Comparison of ENCODE assay signal across 13 cellular contexts in genomic region chr12:95836630-95837239, GRCh38. TPM values are rescaled to one million over a fixed set of nuclear protein-coding genes. Genes with fewer than 3 reads are reported as not detected.
DNase-seq lines count a peak whose midpoint lies in the region; ATAC-seq, FAIRE-seq and TF ChIP-seq lines count a peak whose summit lies in the region.
"Had no signal": no experiment of that assay in that cellular context is flagged by ENCODE, and none has a peak within 500 bp of the region (broad histone marks: within the 10 kb centered on the region; RNA-seq: fewer than 3 reads in every experiment).

No MANE protein-coding gene starts in this region.

- no peaks in the 10 kb centered on the region for H3K79me2 ChIP-seq in SK-N-SH (ENCODE audit: insufficient read depth)

- H3K9me2 ChIP-seq in SK-N-SH = no peaks in the 10 kb centered on the region

- no peak for TF ChIP-seq EP300 in SK-N-SH (IDR thresholded peaks at IDR 0.05; ENCODE audit: borderline replicate concordance in 1 of 2, low read depth in 1 of 2, low read length in 1 of 2)

- H3K9ac ChIP-seq in SK-N-SH = no peak overlapping the region
- H3K9ac ChIP-seq: BLaER1 treated with 17β-estradiol and CSF1 and Interleukin-3, amounts not matched to agents 10 nM and 100 nM had no signal

- DNase-seq in ELR (ENCODE audit: low read depth) = peak; percentile 47
- DNase-seq in SK-N-SH = no peak
- DNase-seq in fibroblast of villous mesenchyme (ENCODE audit: low read depth) = peak; percentile 21
- DNase-seq in urothelium cell line (ENCODE audit: low spot score) = no peak
- DNase-seq in activated CD4-positive, alpha-beta T cell treated with anti-CD3 and anti-CD28 coated beads, Interleukin-2, amount 10 ng/mL, durations not matched to agents 24 days and 14 days = no peak
- DNase-seq: NCI-H1436; stimulated activated naive CD8-positive, alpha-beta T cell treated with anti-CD3 and anti-CD28 coated beads, Interleukin-15, amount 100 ng/mL, for 72 hours; T-helper 9 cell had no signal

- WGBS in SK-N-SH (ENCODE audit: low lambda C conversion rate) = 0% methylated on average over 1 of the region's 1 CpG

- peak overlapping the region; percentile 59; the same call in 1 of the 2 replicates for H2AFZ ChIP-seq in SK-N-SH (ENCODE audit: low read depth)

- TF ChIP-seq RAD21 in SK-N-SH (IDR thresholded peaks at IDR 0.05; ENCODE audit: low read length) = no peak

- H3K27ac Mint-ChIP-seq in activated CD4-positive, alpha-beta T cell treated with anti-CD3 and anti-CD28 coated beads, Interleukin-2, amount 10 ng/mL, durations not matched to agents 24 days and 14 days = no peak overlapping the region
- H3K27ac Mint-ChIP-seq: stimulated activated naive CD8-positive, alpha-beta T cell treated with anti-CD3 and anti-CD28 coated beads, Interleukin-15, amount 100 ng/mL, for 72 hours had no signal

- no peaks in the 10 kb centered on the region for H3K36me3 ChIP-seq in SK-N-SH (replicated peaks in 1 of 2; ENCODE audit: control insufficient read depth in 1 of 2, insufficient read depth in 2 of 2, low read length in 1 of 2)
- H3K36me3 ChIP-seq: BLaER1 treated with 17β-estradiol and CSF1 and Interleukin-3, amounts not matched to agents 10 nM and 100 nM had no signal

- no peak for TF ChIP-seq CTCF in 22Rv1 (IDR thresholded peaks at IDR 0.05)
- TF ChIP-seq CTCF in SK-N-SH (IDR thresholded peaks at IDR 0.05) = no peak
- no peak for TF ChIP-seq CTCF in fibroblast of villous mesenchyme (IDR thresholded peaks at IDR 0.05; ENCODE audit: insufficient read depth, low read depth, low read length)

- H3K36me3 Mint-ChIP-seq in activated CD4-positive, alpha-beta T cell treated with anti-CD3 and anti-CD28 coated beads, Interleukin-2, amount 10 ng/mL, durations not matched to agents 24 days and 14 days (ENCODE audit: low read depth) = no peaks in the 10 kb centered on the region

- CTCF ChIA-PET in SK-N-SH (lab: Yijun Ruan, JAX) = no interaction called here

- no peak overlapping the region for H3K4me3 Mint-ChIP-seq in activated CD4-positive, alpha-beta T cell treated with anti-CD3 and anti-CD28 coated beads, Interleukin-2, amount 10 ng/mL, durations not matched to agents 24 days and 14 days
- H3K4me3 Mint-ChIP-seq: stimulated activated naive CD8-positive, alpha-beta T cell treated with anti-CD3 and anti-CD28 coated beads, Interleukin-15, amount 100 ng/mL, for 72 hours had no signal

- peaks cover 22% of the 10 kb centered on the region for H3F3A ChIP-seq in SK-N-SH (replicated peaks; ENCODE audit: insufficient read depth)

- peaks cover 10% of the 10 kb centered on the region for H3K27me3 ChIP-seq in SK-N-SH (ENCODE audit: insufficient read depth)
- H3K27me3 ChIP-seq: BLaER1 treated with 17β-estradiol and CSF1 and Interleukin-3, amounts not matched to agents 10 nM and 100 nM had no signal

- peaks cover 2% of the 10 kb centered on the region for H3K4me1 Mint-ChIP-seq in activated CD4-positive, alpha-beta T cell treated with anti-CD3 and anti-CD28 coated beads, Interleukin-2, amount 10 ng/mL, durations not matched to agents 24 days and 14 days

- ATAC-seq in GM18909 (IDR thresholded peaks at IDR 0.05; ENCODE audit: poor library complexity, unreplicated experiment) (no peak), HG03571 (IDR thresholded peaks at IDR 0.05; ENCODE audit: unreplicated experiment) (no peak)
- ATAC-seq: stimulated activated naive CD8-positive, alpha-beta T cell treated with anti-CD3 and anti-CD28 coated beads, Interleukin-15, amount 100 ng/mL, for 72 hours had no signal

- peaks cover 15% of the 10 kb centered on the region for H4K20me1 ChIP-seq in SK-N-SH (ENCODE audit: insufficient read depth)
- H4K20me1 ChIP-seq: BLaER1 treated with 17β-estradiol and CSF1 and Interleukin-3, amounts not matched to agents 10 nM and 100 nM had no signal

- peak overlapping the region; percentile 56 for H3K4me2 ChIP-seq in SK-N-SH
- H3K4me2 ChIP-seq: BLaER1 treated with 17β-estradiol and CSF1 and Interleukin-3, amounts not matched to agents 10 nM and 100 nM had no signal

- intact Hi-C loops in activated CD4-positive, alpha-beta T cell treated with anti-CD3 and anti-CD28 coated beads, Interleukin-2, amount 10 ng/mL, durations not matched to agents 24 days and 14 days (cut with micrococcal nuclease) = no loop called here

- H3K4me3 ChIP-seq in SK-N-SH (ENCODE audit: low read depth in 2 of 2, low read length in 1 of 2) = peak overlapping the region in 1 of 2 experiments; percentile 30; a peak in 2 of 4 replicates
- H3K4me3 ChIP-seq in fibroblast of villous mesenchyme (ENCODE audit: low read depth, low read length) = no peak overlapping the region
- H3K4me3 ChIP-seq: BLaER1 treated with 17β-estradiol and CSF1 and Interleukin-3, amounts not matched to agents 10 nM and 100 nM had no signal

- no peaks in the 10 kb centered on the region for H3K9me3 ChIP-seq in SK-N-SH
- H3K9me3 ChIP-seq: BLaER1 treated with 17β-estradiol and CSF1 and Interleukin-3, amounts not matched to agents 10 nM and 100 nM had no signal

- H3K4me1 ChIP-seq in SK-N-SH (ENCODE audit: control insufficient read depth in 1 of 2, insufficient read depth in 2 of 2, low read depth in 1 of 2, low read length in 1 of 2) = peaks cover 16 to 20% of the 10 kb centered on the region in 2 experiments; a peak in 3 of 4 replicates
- H3K4me1 ChIP-seq: BLaER1 treated with 17β-estradiol and CSF1 and Interleukin-3, amounts not matched to agents 10 nM and 100 nM had no signal

- H3K27ac ChIP-seq in 22Rv1 (peak overlapping the region; percentile 67), SK-N-SH (ENCODE audit: low read depth in 2 of 2, low read length in 1 of 2) (peak overlapping the region; percentile 54 to 84)
- H3K27ac ChIP-seq: BLaER1 treated with 17β-estradiol and CSF1 and Interleukin-3, amounts not matched to agents 10 nM and 100 nM had no signal

- H3K27me3 Mint-ChIP-seq in activated CD4-positive, alpha-beta T cell treated with anti-CD3 and anti-CD28 coated beads, Interleukin-2, amount 10 ng/mL, durations not matched to agents 24 days and 14 days = peaks cover 26% of the 10 kb centered on the region

- H3K9me3 Mint-ChIP-seq in activated CD4-positive, alpha-beta T cell treated with anti-CD3 and anti-CD28 coated beads, Interleukin-2, amount 10 ng/mL, durations not matched to agents 24 days and 14 days = no peaks in the 10 kb centered on the region
- H3K9me3 Mint-ChIP-seq: stimulated activated naive CD8-positive, alpha-beta T cell treated with anti-CD3 and anti-CD28 coated beads, Interleukin-15, amount 100 ng/mL, for 72 hours had no signal

- POLR2A ChIA-PET in SK-N-SH (lab: Yijun Ruan, JAX) = no interaction called here

- no peak for FAIRE-seq in urothelium cell line (lab: Jason Lieb, UNC)
- FAIRE-seq: GM19239 had no signal

TF ChIP-seq in SK-N-SH, 30 proteins besides CTCF, POLR2A, EP300 and RAD21 (continues in another document):
- no peak for TF ChIP-seq CHD2 (IDR thresholded peaks at IDR 0.05; ENCODE audit: low read length, partially characterized antibody)
- TF ChIP-seq EZH2phosphoT487 (IDR thresholded peaks at IDR 0.05; ENCODE audit: borderline replicate concordance, low read depth) = no peak
- TF ChIP-seq FOSL2 (IDR thresholded peaks at IDR 0.05; ENCODE audit: borderline replicate concordance, low read depth) = no peak
- TF ChIP-seq ELF1 (IDR thresholded peaks at IDR 0.05) = no peak
- no peak for TF ChIP-seq TAF1 (IDR thresholded peaks at IDR 0.05; ENCODE audit: borderline replicate concordance, low read depth, low read length)
- no peak for TF ChIP-seq SIN3A (IDR thresholded peaks at IDR 0.05; ENCODE audit: borderline replicate concordance, low read depth, low read length)
- TF ChIP-seq SMC3 (IDR thresholded peaks at IDR 0.05; ENCODE audit: low read depth, low read length) = no peak
- TF ChIP-seq GATA2 (CRISPR knock-in tag; IDR thresholded peaks at IDR 0.05) = no peak
- no peak for TF ChIP-seq RXRA (IDR thresholded peaks at IDR 0.05; ENCODE audit: borderline replicate concordance, low read depth)
- TF ChIP-seq RCOR1 (IDR thresholded peaks at IDR 0.05; ENCODE audit: low read length) = no peak
- TF ChIP-seq RFX5 (IDR thresholded peaks at IDR 0.05; ENCODE audit: low read length) = no peak
- TF ChIP-seq MEF2A (IDR thresholded peaks at IDR 0.05; ENCODE audit: borderline replicate concordance, low read depth) = no peak

RNA-seq across cellular contexts. Expression of gene SNRPF, which starts 22.0 kb away (rescaled TPM):
- polyA plus RNA-seq in SK-N-SH (2012; rRNA removed) = 12.8 and 62.5 TPM in 2 replicates
- polyA plus RNA-seq in SK-N-SH (2012; cell fraction: cytosol; rRNA removed) = 55.8 and 91.2 TPM in 2 replicates
- 12.6 and 15.8 TPM in 2 replicates for polyA plus RNA-seq in SK-N-SH (2012; cell fraction: nucleus; rRNA removed)
- total RNA-seq in fibroblast of villous mesenchyme = 7.7 and 13.4 TPM in 2 replicates
- total RNA-seq in activated CD4-positive, alpha-beta T cell treated with anti-CD3 and anti-CD28 coated beads, Interleukin-2, amount 10 ng/mL, durations not matched to agents 24 days and 14 days = 64.3 and 68.8 TPM in 2 replicates

RNA-seq across cellular contexts. Expression of gene NTN4, which starts 46.2 kb away (rescaled TPM):
- 0.08 and 0.11 TPM in 2 replicates for polyA plus RNA-seq in SK-N-SH (2012; rRNA removed)
- polyA plus RNA-seq in SK-N-SH (2012; cell fraction: cytosol; rRNA removed) = 0.03 and 0.12 TPM in 2 replicates
- 0.04 and 0.13 TPM in 2 replicates for polyA plus RNA-seq in SK-N-SH (2012; cell fraction: nucleus; rRNA removed)
- 51.9 and 135 TPM in 2 replicates for total RNA-seq in fibroblast of villous mesenchyme
- total RNA-seq in activated CD4-positive, alpha-beta T cell treated with anti-CD3 and anti-CD28 coated beads, Interleukin-2, amount 10 ng/mL, durations not matched to agents 24 days and 14 days = not detected in 2 replicates

Comparison
In these comparisons a context has a peak if more than half of its experiments do, and no peak if none do; other contexts are left out.
1. DNase-seq: peak in ELR (single experiment) and fibroblast of villous mesenchyme (single experiment); none in SK-N-SH (single experiment), urothelium cell line (single experiment) and activated CD4-positive, alpha-beta T cell treated with anti-CD3 and anti-CD28 coated beads, Interleukin-2, amount 10 ng/mL, durations not matched to agents 24 days and 14 days (single experiment).
2. RNA of gene NTN4, which starts 46.2 kb away (total RNA-seq): 51.9 to 135 TPM in fibroblast of villous mesenchyme; not detected in activated CD4-positive, alpha-beta T cell treated with anti-CD3 and anti-CD28 coated beads, Interleukin-2, amount 10 ng/mL, durations not matched to agents 24 days and 14 days; every median in the first group is over 10 times any median in the second.